Comparison of ENCODE assay signal across 1 cellular context in the genomic region with DNA sequence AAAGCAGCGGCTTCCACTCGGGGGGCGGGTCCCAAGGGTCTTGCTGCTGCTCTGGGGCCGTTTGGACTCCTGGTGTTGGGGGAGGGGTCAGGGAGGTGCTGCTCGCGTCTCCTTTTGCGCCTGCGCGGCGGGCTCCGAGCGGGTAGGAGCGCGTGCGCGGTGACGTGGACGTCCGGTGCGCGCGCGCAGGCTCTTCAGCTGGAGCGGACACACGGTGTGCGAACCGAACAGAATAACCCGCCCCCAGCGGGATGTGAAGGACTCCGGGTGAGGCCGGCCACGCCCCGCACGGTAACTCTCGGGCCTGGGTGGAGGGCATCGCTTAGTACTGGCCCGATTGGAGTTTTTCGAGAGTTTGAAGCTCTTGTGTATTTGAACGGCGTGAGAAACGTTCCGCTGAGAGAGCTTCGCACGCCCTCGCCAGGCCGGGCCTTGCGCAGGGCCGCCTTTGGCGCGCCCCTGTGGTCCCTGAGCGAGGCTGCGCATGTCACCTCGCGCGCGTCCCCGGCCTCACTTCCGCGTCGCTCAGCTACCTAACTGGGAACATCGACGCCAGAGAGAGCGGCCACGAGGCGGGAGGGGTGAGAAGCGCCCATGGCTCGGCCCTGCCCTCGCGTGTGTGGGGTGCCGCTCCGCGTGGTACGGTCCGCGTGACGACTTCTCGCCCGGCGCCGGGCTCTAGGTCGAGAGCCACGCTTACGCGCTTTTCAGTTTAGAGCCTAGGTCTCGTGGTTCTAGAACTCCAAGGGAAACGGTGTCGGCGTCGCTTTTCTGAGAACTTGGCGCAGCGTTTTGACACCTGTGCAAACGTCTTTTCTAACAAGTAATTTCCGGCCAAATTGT.
TF ChIP-seq lines count a peak whose summit lies in the region.

A gene (plus strand): TSS at position 171 of the 843 bp plus-strand sequence.

TF ChIP-seq in HepG2, 621 proteins besides CTCF, POLR2A, EP300 and RAD21 (continued from another document and continues in another):
- TF ChIP-seq, protein P1, sequence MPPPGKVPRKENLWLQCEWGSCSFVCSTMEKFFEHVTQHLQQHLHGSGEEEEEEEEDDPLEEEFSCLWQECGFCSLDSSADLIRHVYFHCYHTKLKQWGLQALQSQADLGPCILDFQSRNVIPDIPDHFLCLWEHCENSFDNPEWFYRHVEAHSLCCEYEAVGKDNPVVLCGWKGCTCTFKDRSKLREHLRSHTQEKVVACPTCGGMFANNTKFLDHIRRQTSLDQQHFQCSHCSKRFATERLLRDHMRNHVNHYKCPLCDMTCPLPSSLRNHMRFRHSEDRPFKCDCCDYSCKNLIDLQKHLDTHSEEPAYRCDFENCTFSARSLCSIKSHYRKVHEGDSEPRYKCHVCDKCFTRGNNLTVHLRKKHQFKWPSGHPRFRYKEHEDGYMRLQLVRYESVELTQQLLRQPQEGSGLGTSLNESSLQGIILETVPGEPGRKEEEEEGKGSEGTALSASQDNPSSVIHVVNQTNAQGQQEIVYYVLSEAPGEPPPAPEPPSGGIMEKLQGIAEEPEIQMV (CRISPR knock-in tag; IDR thresholded peaks at IDR 0.05; ENCODE audit: low read depth): peak; percentile 26; the same call in 1 of the 2 replicates
- TF ChIP-seq, protein P2, sequence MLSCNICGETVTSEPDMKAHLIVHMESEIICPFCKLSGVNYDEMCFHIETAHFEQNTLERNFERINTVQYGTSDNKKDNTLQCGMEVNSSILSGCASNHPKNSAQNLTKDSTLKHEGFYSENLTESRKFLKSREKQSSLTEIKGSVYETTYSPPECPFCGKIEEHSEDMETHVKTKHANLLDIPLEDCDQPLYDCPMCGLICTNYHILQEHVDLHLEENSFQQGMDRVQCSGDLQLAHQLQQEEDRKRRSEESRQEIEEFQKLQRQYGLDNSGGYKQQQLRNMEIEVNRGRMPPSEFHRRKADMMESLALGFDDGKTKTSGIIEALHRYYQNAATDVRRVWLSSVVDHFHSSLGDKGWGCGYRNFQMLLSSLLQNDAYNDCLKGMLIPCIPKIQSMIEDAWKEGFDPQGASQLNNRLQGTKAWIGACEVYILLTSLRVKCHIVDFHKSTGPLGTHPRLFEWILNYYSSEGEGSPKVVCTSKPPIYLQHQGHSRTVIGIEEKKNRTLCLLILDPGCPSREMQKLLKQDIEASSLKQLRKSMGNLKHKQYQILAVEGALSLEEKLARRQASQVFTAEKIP (CRISPR knock-in tag; IDR thresholded peaks at IDR 0.05; ENCODE audit: borderline replicate concordance): no peak
- TF ChIP-seq ZBTB1 (CRISPR knock-in tag; IDR thresholded peaks at IDR 0.05; ENCODE audit: borderline replicate concordance) (no peak), GATA4 (IDR thresholded peaks at IDR 0.05; ENCODE audit: borderline replicate concordance, low read depth) (no peak), PITX1 (CRISPR knock-in tag; IDR thresholded peaks at IDR 0.05) (peak; percentile 64), SNAPC2 (CRISPR knock-in tag; IDR thresholded peaks at IDR 0.05) (0 out of 2 replicates have a peak, but pooled peaks have one; percentile 10), ZNF549 (CRISPR knock-in tag; IDR thresholded peaks at IDR 0.05) (no peak), SKI (IDR thresholded peaks at IDR 0.05; ENCODE audit: partially characterized antibody) (no peak), YEATS4 (CRISPR knock-in tag; IDR thresholded peaks at IDR 0.05; ENCODE audit: borderline replicate concordance) (peak; percentile 83; the same call in 1 of the 2 replicates), NFYC (CRISPR knock-in tag; IDR thresholded peaks at IDR 0.05) (no peak), MAFF (IDR thresholded peaks at IDR 0.05; ENCODE audit: low read depth, low read length) (no peak), FOXC1 (CRISPR knock-in tag; IDR thresholded peaks at IDR 0.05; ENCODE audit: borderline replicate concordance) (no peak; the same call in none of the 2 replicates), GZF1 (CRISPR knock-in tag; IDR thresholded peaks at IDR 0.05) (0 out of 2 replicates have a peak, but pooled peaks have one; percentile 30), GATAD1 (CRISPR knock-in tag; IDR thresholded peaks at IDR 0.05) (0 out of 2 replicates have a peak, but pooled peaks have one; percentile 16)
- TF ChIP-seq, protein P3, sequence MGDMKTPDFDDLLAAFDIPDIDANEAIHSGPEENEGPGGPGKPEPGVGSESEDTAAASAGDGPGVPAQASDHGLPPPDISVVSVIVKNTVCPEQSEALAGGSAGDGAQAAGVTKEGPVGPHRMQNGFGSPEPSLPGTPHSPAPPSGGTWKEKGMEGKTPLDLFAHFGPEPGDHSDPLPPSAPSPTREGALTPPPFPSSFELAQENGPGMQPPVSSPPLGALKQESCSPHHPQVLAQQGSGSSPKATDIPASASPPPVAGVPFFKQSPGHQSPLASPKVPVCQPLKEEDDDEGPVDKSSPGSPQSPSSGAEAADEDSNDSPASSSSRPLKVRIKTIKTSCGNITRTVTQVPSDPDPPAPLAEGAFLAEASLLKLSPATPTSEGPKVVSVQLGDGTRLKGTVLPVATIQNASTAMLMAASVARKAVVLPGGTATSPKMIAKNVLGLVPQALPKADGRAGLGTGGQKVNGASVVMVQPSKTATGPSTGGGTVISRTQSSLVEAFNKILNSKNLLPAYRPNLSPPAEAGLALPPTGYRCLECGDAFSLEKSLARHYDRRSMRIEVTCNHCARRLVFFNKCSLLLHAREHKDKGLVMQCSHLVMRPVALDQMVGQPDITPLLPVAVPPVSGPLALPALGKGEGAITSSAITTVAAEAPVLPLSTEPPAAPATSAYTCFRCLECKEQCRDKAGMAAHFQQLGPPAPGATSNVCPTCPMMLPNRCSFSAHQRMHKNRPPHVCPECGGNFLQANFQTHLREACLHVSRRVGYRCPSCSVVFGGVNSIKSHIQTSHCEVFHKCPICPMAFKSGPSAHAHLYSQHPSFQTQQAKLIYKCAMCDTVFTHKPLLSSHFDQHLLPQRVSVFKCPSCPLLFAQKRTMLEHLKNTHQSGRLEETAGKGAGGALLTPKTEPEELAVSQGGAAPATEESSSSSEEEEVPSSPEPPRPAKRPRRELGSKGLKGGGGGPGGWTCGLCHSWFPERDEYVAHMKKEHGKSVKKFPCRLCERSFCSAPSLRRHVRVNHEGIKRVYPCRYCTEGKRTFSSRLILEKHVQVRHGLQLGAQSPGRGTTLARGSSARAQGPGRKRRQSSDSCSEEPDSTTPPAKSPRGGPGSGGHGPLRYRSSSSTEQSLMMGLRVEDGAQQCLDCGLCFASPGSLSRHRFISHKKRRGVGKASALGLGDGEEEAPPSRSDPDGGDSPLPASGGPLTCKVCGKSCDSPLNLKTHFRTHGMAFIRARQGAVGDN (CRISPR knock-in tag; IDR thresholded peaks at IDR 0.05): peak; percentile 99
- TF ChIP-seq, protein P4, sequence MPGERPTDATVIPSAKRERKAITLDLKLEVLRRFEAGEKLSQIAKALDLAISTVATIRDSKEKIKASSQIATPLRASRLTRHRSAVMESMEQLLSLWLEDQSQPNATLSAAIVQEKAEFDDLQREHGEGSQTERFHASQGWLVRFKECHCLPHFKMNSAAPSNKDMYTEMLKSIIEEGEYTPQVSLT (CRISPR knock-in tag; IDR thresholded peaks at IDR 0.05; ENCODE audit: borderline replicate concordance, low read depth): 0 out of 2 replicates have a peak, but pooled peaks have one; percentile 56
- TF ChIP-seq, protein P5, sequence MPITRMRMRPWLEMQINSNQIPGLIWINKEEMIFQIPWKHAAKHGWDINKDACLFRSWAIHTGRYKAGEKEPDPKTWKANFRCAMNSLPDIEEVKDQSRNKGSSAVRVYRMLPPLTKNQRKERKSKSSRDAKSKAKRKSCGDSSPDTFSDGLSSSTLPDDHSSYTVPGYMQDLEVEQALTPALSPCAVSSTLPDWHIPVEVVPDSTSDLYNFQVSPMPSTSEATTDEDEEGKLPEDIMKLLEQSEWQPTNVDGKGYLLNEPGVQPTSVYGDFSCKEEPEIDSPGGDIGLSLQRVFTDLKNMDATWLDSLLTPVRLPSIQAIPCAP (CRISPR knock-in tag; IDR thresholded peaks at IDR 0.05; ENCODE audit: low read depth): peak; percentile 52; the same call in 1 of the 2 replicates
- TF ChIP-seq, protein P6, sequence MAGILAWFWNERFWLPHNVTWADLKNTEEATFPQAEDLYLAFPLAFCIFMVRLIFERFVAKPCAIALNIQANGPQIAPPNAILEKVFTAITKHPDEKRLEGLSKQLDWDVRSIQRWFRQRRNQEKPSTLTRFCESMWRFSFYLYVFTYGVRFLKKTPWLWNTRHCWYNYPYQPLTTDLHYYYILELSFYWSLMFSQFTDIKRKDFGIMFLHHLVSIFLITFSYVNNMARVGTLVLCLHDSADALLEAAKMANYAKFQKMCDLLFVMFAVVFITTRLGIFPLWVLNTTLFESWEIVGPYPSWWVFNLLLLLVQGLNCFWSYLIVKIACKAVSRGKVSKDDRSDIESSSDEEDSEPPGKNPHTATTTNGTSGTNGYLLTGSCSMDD (CRISPR knock-in tag; IDR thresholded peaks at IDR 0.05): 0 out of 2 replicates have a peak, but pooled peaks have one; percentile 18
- TF ChIP-seq, protein P7, sequence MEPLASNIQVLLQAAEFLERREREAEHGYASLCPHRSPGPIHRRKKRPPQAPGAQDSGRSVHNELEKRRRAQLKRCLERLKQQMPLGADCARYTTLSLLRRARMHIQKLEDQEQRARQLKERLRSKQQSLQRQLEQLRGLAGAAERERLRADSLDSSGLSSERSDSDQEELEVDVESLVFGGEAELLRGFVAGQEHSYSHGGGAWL (CRISPR knock-in tag; IDR thresholded peaks at IDR 0.05): peak; percentile 95
- TF ChIP-seq, protein P8, sequence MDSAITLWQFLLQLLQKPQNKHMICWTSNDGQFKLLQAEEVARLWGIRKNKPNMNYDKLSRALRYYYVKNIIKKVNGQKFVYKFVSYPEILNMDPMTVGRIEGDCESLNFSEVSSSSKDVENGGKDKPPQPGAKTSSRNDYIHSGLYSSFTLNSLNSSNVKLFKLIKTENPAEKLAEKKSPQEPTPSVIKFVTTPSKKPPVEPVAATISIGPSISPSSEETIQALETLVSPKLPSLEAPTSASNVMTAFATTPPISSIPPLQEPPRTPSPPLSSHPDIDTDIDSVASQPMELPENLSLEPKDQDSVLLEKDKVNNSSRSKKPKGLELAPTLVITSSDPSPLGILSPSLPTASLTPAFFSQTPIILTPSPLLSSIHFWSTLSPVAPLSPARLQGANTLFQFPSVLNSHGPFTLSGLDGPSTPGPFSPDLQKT (CRISPR knock-in tag; IDR thresholded peaks at IDR 0.05; ENCODE audit: borderline replicate concordance): 0 out of 2 replicates have a peak, but pooled peaks have one; percentile 28
- TF ChIP-seq, protein P9, sequence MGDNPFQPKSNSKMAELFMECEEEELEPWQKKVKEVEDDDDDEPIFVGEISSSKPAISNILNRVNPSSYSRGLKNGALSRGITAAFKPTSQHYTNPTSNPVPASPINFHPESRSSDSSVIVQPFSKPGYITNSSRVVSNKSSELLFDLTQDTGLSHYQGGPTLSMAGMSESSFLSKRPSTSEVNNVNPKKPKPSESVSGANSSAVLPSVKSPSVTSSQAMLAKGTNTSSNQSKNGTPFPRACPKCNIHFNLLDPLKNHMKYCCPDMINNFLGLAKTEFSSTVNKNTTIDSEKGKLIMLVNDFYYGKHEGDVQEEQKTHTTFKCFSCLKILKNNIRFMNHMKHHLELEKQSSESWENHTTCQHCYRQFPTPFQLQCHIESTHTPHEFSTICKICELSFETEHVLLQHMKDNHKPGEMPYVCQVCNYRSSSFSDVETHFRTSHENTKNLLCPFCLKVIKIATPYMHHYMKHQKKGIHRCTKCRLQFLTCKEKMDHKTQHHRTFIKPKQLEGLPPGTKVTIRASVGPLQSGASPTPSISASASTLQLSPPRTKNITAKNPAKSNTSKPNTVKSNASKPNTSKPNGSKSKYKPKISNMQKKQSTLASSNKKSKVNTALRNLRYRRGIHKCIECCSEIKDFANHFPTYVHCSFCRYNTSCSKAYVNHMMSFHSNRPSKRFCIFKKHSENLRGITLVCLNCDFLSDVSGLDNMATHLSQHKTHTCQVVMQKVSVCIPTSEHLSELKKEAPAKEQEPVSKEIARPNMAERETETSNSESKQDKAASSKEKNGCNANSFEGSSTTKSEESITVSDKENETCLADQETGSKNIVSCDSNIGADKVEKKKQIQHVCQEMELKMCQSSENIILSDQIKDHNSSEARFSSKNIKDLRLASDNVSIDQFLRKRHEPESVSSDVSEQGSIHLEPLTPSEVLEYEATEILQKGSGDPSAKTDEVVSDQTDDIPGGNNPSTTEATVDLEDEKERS (CRISPR knock-in tag; IDR thresholded peaks at IDR 0.05): no peak; the same call in none of the 2 replicates
- TF ChIP-seq, protein P10, sequence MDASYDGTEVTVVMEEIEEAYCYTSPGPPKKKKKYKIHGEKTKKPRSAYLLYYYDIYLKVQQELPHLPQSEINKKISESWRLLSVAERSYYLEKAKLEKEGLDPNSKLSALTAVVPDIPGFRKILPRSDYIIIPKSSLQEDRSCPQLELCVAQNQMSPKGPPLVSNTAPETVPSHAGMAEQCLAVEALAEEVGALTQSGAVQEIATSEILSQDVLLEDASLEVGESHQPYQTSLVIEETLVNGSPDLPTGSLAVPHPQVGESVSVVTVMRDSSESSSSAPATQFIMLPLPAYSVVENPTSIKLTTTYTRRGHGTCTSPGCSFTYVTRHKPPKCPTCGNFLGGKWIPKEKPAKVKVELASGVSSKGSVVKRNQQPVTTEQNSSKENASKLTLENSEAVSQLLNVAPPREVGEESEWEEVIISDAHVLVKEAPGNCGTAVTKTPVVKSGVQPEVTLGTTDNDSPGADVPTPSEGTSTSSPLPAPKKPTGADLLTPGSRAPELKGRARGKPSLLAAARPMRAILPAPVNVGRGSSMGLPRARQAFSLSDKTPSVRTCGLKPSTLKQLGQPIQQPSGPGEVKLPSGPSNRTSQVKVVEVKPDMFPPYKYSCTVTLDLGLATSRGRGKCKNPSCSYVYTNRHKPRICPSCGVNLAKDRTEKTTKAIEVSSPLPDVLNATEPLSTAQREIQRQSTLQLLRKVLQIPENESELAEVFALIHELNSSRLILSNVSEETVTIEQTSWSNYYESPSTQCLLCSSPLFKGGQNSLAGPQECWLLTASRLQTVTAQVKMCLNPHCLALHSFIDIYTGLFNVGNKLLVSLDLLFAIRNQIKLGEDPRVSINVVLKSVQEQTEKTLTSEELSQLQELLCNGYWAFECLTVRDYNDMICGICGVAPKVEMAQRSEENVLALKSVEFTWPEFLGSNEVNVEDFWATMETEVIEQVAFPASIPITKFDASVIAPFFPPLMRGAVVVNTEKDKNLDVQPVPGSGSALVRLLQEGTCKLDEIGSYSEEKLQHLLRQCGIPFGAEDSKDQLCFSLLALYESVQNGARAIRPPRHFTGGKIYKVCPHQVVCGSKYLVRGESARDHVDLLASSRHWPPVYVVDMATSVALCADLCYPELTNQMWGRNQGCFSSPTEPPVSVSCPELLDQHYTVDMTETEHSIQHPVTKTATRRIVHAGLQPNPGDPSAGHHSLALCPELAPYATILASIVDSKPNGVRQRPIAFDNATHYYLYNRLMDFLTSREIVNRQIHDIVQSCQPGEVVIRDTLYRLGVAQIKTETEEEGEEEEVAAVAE (CRISPR knock-in tag; IDR thresholded peaks at IDR 0.05; ENCODE audit: borderline replicate concordance): no peak
- TF ChIP-seq, protein P11, sequence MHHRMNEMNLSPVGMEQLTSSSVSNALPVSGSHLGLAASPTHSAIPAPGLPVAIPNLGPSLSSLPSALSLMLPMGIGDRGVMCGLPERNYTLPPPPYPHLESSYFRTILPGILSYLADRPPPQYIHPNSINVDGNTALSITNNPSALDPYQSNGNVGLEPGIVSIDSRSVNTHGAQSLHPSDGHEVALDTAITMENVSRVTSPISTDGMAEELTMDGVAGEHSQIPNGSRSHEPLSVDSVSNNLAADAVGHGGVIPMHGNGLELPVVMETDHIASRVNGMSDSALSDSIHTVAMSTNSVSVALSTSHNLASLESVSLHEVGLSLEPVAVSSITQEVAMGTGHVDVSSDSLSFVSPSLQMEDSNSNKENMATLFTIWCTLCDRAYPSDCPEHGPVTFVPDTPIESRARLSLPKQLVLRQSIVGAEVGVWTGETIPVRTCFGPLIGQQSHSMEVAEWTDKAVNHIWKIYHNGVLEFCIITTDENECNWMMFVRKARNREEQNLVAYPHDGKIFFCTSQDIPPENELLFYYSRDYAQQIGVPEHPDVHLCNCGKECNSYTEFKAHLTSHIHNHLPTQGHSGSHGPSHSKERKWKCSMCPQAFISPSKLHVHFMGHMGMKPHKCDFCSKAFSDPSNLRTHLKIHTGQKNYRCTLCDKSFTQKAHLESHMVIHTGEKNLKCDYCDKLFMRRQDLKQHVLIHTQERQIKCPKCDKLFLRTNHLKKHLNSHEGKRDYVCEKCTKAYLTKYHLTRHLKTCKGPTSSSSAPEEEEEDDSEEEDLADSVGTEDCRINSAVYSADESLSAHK (CRISPR knock-in tag; IDR thresholded peaks at IDR 0.05; ENCODE audit: borderline replicate concordance): no peak
